ENCODE assay signal across 27 cellular contexts in genomic region chr19:10362259-10362658, GRCh38.
"Had no signal": no experiment of that assay in that cellular context is flagged by ENCODE, and none has a peak within 500 bp of the region (broad histone marks: within the 10 kb centered on the region; RNA-seq: fewer than 3 reads in every experiment).

No MANE protein-coding gene starts in this region.

- H3K27me3 ChIP-seq: gastrocnemius medialis, neutrophil, ovary, testis, transverse colon, uterus had no signal

- H3K36me3 ChIP-seq: ovary, uterus had no signal

- FAIRE-seq: keratinocyte had no signal

- H3K4me3 ChIP-seq: gastrocnemius medialis, mucosa of descending colon, ovary, skin epidermis, testis, transverse colon, uterus had no signal

- H3K4me1 ChIP-seq: gastrocnemius medialis, testis, transverse colon, uterus had no signal

- H3K27ac ChIP-seq: gastrocnemius medialis, neutrophil, ovary, skin epidermis, testis, transverse colon, uterus had no signal

- DNase-seq: activated B cell treated with CpG ODN at 0.5 μM for 24 hours; activated CD4-positive, alpha-beta T cell treated with anti-CD3 and anti-CD28 coated beads, Interleukin-2, amount 50 U/mL, for 1 hour; activated CD8-positive, alpha-beta T cell treated with anti-CD3 and anti-CD28 coated beads for 36 hours; activated naive CD8-positive, alpha-beta T cell treated with anti-CD3 and anti-CD28 coated beads, Interleukin-2, amount 50 U/mL, for 24 hours; activated T-cell treated with anti-CD3 and anti-CD28 coated beads, Interleukin-2, amount 50 U/mL, for 4 hours; amygdala; cortex of kidney; effector memory CD8-positive, alpha-beta T cell; erythroblast; gastrocnemius medialis; glutamatergic neuron; left cardiac atrium; left ventricle myocardium superior; mucosa of descending colon; nephron progenitor cell; ovary; stimulated activated CD4-positive, alpha-beta T cell treated with anti-CD3 and anti-CD28 coated beads, Interleukin-12 subunit alpha, Interleukin-12 subunit beta, amount 100 ng/mL, for 4 hours; stimulated activated CD4-positive, alpha-beta T cell treated with anti-CD3 and anti-CD28 coated beads, Interleukin-4, amount 100 ng/mL, for 1 hour; stimulated activated naive CD8-positive, alpha-beta T cell treated with anti-CD3 and anti-CD28 coated beads, Interleukin-15, Interleukin-2, amounts not matched to agents 100 U/mL and 50 U/mL, for 24 hours; testis; transverse colon; uterus had no signal

- H3K9me3 ChIP-seq: gastrocnemius medialis, mucosa of descending colon, neutrophil, ovary, testis, transverse colon, uterus had no signal

- ATAC-seq: activated CD8-positive, alpha-beta T cell treated with anti-CD3 and anti-CD28 coated beads for 36 hours; activated naive CD8-positive, alpha-beta T cell treated with anti-CD3 and anti-CD28 coated beads, Interleukin-2, amount 50 U/mL, for 24 hours; activated T-cell treated with anti-CD3 and anti-CD28 coated beads, Interleukin-2, amount 50 U/mL, for 4 hours; activated T-helper 17 cell treated with anti-CD3 and anti-CD28 coated beads, Interleukin-2, amount 50 U/mL, for 72 hours; effector memory CD8-positive, alpha-beta T cell; gastrocnemius medialis; left cardiac atrium; left ventricle myocardium superior; sciatic nerve; stimulated activated naive CD8-positive, alpha-beta T cell treated with anti-CD3 and anti-CD28 coated beads, Interleukin-15, Interleukin-2, amounts not matched to agents 100 U/mL and 50 U/mL, for 24 hours had no signal
